ENCODE assay signal across 4 cellular contexts in genomic region chr6:93437491-93437890, GRCh38.
TF ChIP-seq lines count a peak whose summit lies in the region.

No MANE protein-coding gene starts in this region.

TF ChIP-seq in HepG2, 621 proteins besides CTCF, POLR2A, EP300 and RAD21:
- TF ChIP-seq SKI (IDR thresholded peaks at IDR 0.05; ENCODE audit: partially characterized antibody) (no peak), MAFK (conservative IDR thresholded peaks at IDR 0.05 in 1 of 2, IDR thresholded peaks at IDR 0.05 in 1 of 2; ENCODE audit: low read length in 2 of 2) (peak; percentile 59 to 76), MIER2 (CRISPR knock-in tag; IDR thresholded peaks at IDR 0.05) (no peak), MED8 (CRISPR knock-in tag; IDR thresholded peaks at IDR 0.05; ENCODE audit: insufficient replicate concordance) (no peak), NAIF1 (CRISPR knock-in tag; IDR thresholded peaks at IDR 0.05; ENCODE audit: borderline replicate concordance) (no peak), ZBTB14 (CRISPR knock-in tag; IDR thresholded peaks at IDR 0.05) (no peak), MAFF (IDR thresholded peaks at IDR 0.05; ENCODE audit: low read depth, low read length) (peak; percentile 37; the same call in 1 of the 2 replicates)
- TF ChIP-seq, protein P1, sequence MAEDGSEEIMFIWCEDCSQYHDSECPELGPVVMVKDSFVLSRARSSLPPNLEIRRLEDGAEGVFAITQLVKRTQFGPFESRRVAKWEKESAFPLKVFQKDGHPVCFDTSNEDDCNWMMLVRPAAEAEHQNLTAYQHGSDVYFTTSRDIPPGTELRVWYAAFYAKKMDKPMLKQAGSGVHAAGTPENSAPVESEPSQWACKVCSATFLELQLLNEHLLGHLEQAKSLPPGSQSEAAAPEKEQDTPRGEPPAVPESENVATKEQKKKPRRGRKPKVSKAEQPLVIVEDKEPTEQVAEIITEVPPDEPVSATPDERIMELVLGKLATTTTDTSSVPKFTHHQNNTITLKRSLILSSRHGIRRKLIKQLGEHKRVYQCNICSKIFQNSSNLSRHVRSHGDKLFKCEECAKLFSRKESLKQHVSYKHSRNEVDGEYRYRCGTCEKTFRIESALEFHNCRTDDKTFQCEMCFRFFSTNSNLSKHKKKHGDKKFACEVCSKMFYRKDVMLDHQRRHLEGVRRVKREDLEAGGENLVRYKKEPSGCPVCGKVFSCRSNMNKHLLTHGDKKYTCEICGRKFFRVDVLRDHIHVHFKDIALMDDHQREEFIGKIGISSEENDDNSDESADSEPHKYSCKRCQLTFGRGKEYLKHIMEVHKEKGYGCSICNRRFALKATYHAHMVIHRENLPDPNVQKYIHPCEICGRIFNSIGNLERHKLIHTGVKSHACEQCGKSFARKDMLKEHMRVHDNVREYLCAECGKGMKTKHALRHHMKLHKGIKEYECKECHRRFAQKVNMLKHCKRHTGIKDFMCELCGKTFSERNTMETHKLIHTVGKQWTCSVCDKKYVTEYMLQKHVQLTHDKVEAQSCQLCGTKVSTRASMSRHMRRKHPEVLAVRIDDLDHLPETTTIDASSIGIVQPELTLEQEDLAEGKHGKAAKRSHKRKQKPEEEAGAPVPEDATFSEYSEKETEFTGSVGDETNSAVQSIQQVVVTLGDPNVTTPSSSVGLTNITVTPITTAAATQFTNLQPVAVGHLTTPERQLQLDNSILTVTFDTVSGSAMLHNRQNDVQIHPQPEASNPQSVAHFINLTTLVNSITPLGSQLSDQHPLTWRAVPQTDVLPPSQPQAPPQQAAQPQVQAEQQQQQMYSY (CRISPR knock-in tag; IDR thresholded peaks at IDR 0.05): no peak

TF ChIP-seq in A549, 52 proteins besides CTCF, POLR2A, EP300 and RAD21:
- TF ChIP-seq MAFK (IDR thresholded peaks at IDR 0.05; ENCODE audit: partially characterized antibody) (peak; percentile 38), RARB (CRISPR knock-in tag; IDR thresholded peaks at IDR 0.05) (no peak), CHD2 (IDR thresholded peaks at IDR 0.05; ENCODE audit: low read length, partially characterized antibody) (no peak), ELK1 (IDR thresholded peaks at IDR 0.05; ENCODE audit: low read depth, low read length) (no peak), JUNB (IDR thresholded peaks at IDR 0.05) (no peak), ATOH8 (CRISPR knock-in tag; IDR thresholded peaks at IDR 0.05; ENCODE audit: low read depth) (no peak)
- TF ChIP-seq, protein P2, sequence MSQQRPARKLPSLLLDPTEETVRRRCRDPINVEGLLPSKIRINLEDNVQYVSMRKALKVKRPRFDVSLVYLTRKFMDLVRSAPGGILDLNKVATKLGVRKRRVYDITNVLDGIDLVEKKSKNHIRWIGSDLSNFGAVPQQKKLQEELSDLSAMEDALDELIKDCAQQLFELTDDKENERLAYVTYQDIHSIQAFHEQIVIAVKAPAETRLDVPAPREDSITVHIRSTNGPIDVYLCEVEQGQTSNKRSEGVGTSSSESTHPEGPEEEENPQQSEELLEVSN (IDR thresholded peaks at IDR 0.05; ENCODE audit: borderline replicate concordance, low read depth): no peak
- TF ChIP-seq, protein P3, sequence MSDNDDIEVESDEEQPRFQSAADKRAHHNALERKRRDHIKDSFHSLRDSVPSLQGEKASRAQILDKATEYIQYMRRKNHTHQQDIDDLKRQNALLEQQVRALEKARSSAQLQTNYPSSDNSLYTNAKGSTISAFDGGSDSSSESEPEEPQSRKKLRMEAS (IDR thresholded peaks at IDR 0.05): no peak

TF ChIP-seq in IMR-90, 13 proteins besides CTCF, POLR2A, EP300 and RAD21:
- TF ChIP-seq FOS (IDR thresholded peaks at IDR 0.05; ENCODE audit: low read depth, low read length) (no peak), MAFK (IDR thresholded peaks at IDR 0.05; ENCODE audit: low read depth, low read length) (0 out of 2 replicates have a peak, but pooled peaks have one; percentile 11), CHD1 (IDR thresholded peaks at IDR 0.05; ENCODE audit: low read depth, low read length) (no peak)
- TF ChIP-seq, protein P4, sequence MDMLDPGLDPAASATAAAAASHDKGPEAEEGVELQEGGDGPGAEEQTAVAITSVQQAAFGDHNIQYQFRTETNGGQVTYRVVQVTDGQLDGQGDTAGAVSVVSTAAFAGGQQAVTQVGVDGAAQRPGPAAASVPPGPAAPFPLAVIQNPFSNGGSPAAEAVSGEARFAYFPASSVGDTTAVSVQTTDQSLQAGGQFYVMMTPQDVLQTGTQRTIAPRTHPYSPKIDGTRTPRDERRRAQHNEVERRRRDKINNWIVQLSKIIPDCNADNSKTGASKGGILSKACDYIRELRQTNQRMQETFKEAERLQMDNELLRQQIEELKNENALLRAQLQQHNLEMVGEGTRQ (IDR thresholded peaks at IDR 0.05; ENCODE audit: low read depth, low read length): no peak

TF ChIP-seq in K562, 482 proteins besides CTCF, POLR2A, EP300 and RAD21:
- TF ChIP-seq MAFF (IDR thresholded peaks at IDR 0.05; ENCODE audit: low read length): 0 out of 2 replicates have a peak, but pooled peaks have one; percentile 15
- TF ChIP-seq ZNF445 (CRISPR knock-in tag; IDR thresholded peaks at IDR 0.05; ENCODE audit: low read depth): no peak
- TF ChIP-seq ZNF316 (IDR thresholded peaks at IDR 0.05): 0 out of 2 replicates have a peak, but pooled peaks have one; percentile 38
TF ChIP-seq in K562: peak in this region for 2.
